Comparison of ENCODE assay signal across 1 cellular context in genomic region chr6:10415593-10416480, GRCh38.
TF ChIP-seq lines count a peak whose summit lies in the region.

No MANE protein-coding gene starts in this region.

TF ChIP-seq in HCT116, 20 proteins besides CTCF, POLR2A, EP300 and RAD21 (continued from another document):
- TF ChIP-seq ZBTB33 (IDR thresholded peaks at IDR 0.05; ENCODE audit: extremely low read depth, insufficient replicate concordance, low read length): no peak
- TF ChIP-seq, protein P1, sequence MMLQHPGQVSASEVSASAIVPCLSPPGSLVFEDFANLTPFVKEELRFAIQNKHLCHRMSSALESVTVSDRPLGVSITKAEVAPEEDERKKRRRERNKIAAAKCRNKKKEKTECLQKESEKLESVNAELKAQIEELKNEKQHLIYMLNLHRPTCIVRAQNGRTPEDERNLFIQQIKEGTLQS (IDR thresholded peaks at IDR 0.05): no peak
- no peak for TF ChIP-seq JUND (IDR thresholded peaks at IDR 0.05)
